ENCODE assay signal across 14 cellular contexts in genomic region chr22:47023871-47024270, GRCh38.
DNase-seq lines count a peak whose midpoint lies in the region; ATAC-seq and TF ChIP-seq lines count a peak whose summit lies in the region.
"Had no signal": no experiment of that assay in that cellular context is flagged by ENCODE, and none has a peak within 500 bp of the region (broad histone marks: within the 10 kb centered on the region; RNA-seq: fewer than 3 reads in every experiment).

No MANE protein-coding gene starts in this region.

- no peak overlapping the region for H3K27ac ChIP-seq in CD4-positive, alpha-beta T cell (ENCODE audit: low read depth, low read length)
- H3K27ac ChIP-seq in upper lobe of right lung (no peak overlapping the region), breast epithelium (no peak overlapping the region)
- H3K27ac ChIP-seq: 22Rv1; BLaER1 treated with 17β-estradiol and CSF1 and Interleukin-3, amounts not matched to agents 10 nM and 100 nM had no signal

- peak; percentile 16 for DNase-seq in activated CD4-positive, alpha-beta T cell treated with anti-CD3 and anti-CD28 coated beads for 48 hours
- no peak for DNase-seq in activated CD4-positive, alpha-beta T cell treated with anti-CD3 and anti-CD28 coated beads, Interleukin-2, amount 50 U/mL, for 4 hours
- DNase-seq in CD4-positive, alpha-beta T cell = no peak
- DNase-seq in posterior vena cava (ENCODE audit: low spot score) (peak; percentile 32), upper lobe of right lung (peak; percentile 13), NCI-H226 (no peak), breast epithelium (ENCODE audit: low spot score in 2 of 2) (no peak)
- DNase-seq: Calu3; CD4-positive, CD25-positive, alpha-beta regulatory T cell; DMS 273 treated with DMSO at 0.1 percent for 48 hours had no signal

- H3K4me3 Mint-ChIP-seq in CD4-positive, alpha-beta T cell = no peak overlapping the region
- H3K4me3 Mint-ChIP-seq: CD4-positive, CD25-positive, alpha-beta regulatory T cell; IgD-negative memory B cell had no signal

- H3K9me3 ChIP-seq in CD4-positive, alpha-beta T cell (ENCODE audit: control insufficient read depth, low read length) = peaks cover 7% of the 10 kb centered on the region
- no peaks in the 10 kb centered on the region for H3K9me3 ChIP-seq in upper lobe of right lung
- H3K9me3 ChIP-seq in breast epithelium = no peaks in the 10 kb centered on the region

- no peak for TF ChIP-seq POLR2A in breast epithelium (IDR thresholded peaks at IDR 0.05)

- POLR2A ChIA-PET in CD4-positive, alpha-beta T cell (lab: Charles Lee) = no interaction called here

- H3K9me3 Mint-ChIP-seq in CD4-positive, alpha-beta T cell = no peaks in the 10 kb centered on the region

- H3K27me3 Mint-ChIP-seq in CD4-positive, alpha-beta T cell = no peaks in the 10 kb centered on the region
- H3K27me3 Mint-ChIP-seq: CD4-positive, CD25-positive, alpha-beta regulatory T cell; IgD-negative memory B cell had no signal

- H3K36me3 Mint-ChIP-seq in CD4-positive, alpha-beta T cell (ENCODE audit: low read depth) = peaks cover 23% of the 10 kb centered on the region

- H3K4me1 ChIP-seq in upper lobe of right lung = no peaks in the 10 kb centered on the region
- H3K4me1 ChIP-seq in breast epithelium = no peaks in the 10 kb centered on the region

- intact Hi-C loops in CD4-positive, alpha-beta T cell (cut with DNase I, micrococcal nuclease) = no loop called here
- intact Hi-C loops in posterior vena cava (cut with DNase I) (no loop called here), upper lobe of right lung (cut with DNase I) (no loop called here), breast epithelium (cut with DNase I; ENCODE audit: low total_unique reads) (no loop called here)

- no peak for TF ChIP-seq CTCF in CD4-positive, alpha-beta T cell (IDR thresholded peaks at IDR 0.05)
- TF ChIP-seq CTCF in upper lobe of right lung (IDR thresholded peaks at IDR 0.05) (no peak), breast epithelium (IDR thresholded peaks at IDR 0.05) (no peak)

- H3K36me3 ChIP-seq in upper lobe of right lung (peaks cover 7% of the 10 kb centered on the region), breast epithelium (no peaks in the 10 kb centered on the region)

- no peaks in the 10 kb centered on the region for H3K27me3 ChIP-seq in CD4-positive, alpha-beta T cell (ENCODE audit: control insufficient read depth, insufficient read depth, low read length)
- no peaks in the 10 kb centered on the region for H3K27me3 ChIP-seq in upper lobe of right lung
- no peaks in the 10 kb centered on the region for H3K27me3 ChIP-seq in breast epithelium
- H3K27me3 ChIP-seq: BLaER1 treated with 17β-estradiol and CSF1 and Interleukin-3, amounts not matched to agents 10 nM and 100 nM had no signal

- peak overlapping the region; percentile 54 for H3K27ac Mint-ChIP-seq in CD4-positive, alpha-beta T cell

- H3K4me1 Mint-ChIP-seq in CD4-positive, alpha-beta T cell (ENCODE audit: low read depth) = peaks cover 23% of the 10 kb centered on the region

- no peak overlapping the region for H3K4me3 ChIP-seq in upper lobe of right lung
- no peak overlapping the region for H3K4me3 ChIP-seq in breast epithelium
- H3K4me3 ChIP-seq: BLaER1 treated with 17β-estradiol and CSF1 and Interleukin-3, amounts not matched to agents 10 nM and 100 nM had no signal

- no peak for ATAC-seq in CD4-positive, alpha-beta T cell (ENCODE audit: poor library complexity)
- ATAC-seq in upper lobe of right lung = no peak
- ATAC-seq: HCT116 had no signal

- CTCF ChIA-PET in CD4-positive, alpha-beta T cell (lab: Charles Lee) = no interaction called here

Comparison
In these comparisons a context has a peak if more than half of its experiments do, and no peak if none do; other contexts are left out.
1. DNase-seq: peak in activated CD4-positive, alpha-beta T cell treated with anti-CD3 and anti-CD28 coated beads for 48 hours (single experiment), posterior vena cava (single experiment) and upper lobe of right lung (single experiment); none in activated CD4-positive, alpha-beta T cell treated with anti-CD3 and anti-CD28 coated beads, Interleukin-2, amount 50 U/mL, for 4 hours (0 of 2), CD4-positive, alpha-beta T cell (0 of 10), NCI-H226 (single experiment) and breast epithelium (0 of 2).